ENCODE assay signal across 1 cellular context in genomic region chr1:224238212-224238611, GRCh38.
TF ChIP-seq lines count a peak whose summit lies in the region.

No MANE protein-coding gene starts in this region.

TF ChIP-seq in H1, 55 proteins besides CTCF, POLR2A, EP300 and RAD21:
- TF ChIP-seq SIRT6 (IDR thresholded peaks at IDR 0.05; ENCODE audit: low read length), result no peak
- TF ChIP-seq RXRA (IDR thresholded peaks at IDR 0.05; ENCODE audit: insufficient read depth, low read depth, low read length), result no peak
- no peak for TF ChIP-seq CREB1 (IDR thresholded peaks at IDR 0.05)
- no peak for TF ChIP-seq KDM1A (IDR thresholded peaks at IDR 0.05; ENCODE audit: borderline replicate concordance, low read length)
- TF ChIP-seq SIX5 (IDR thresholded peaks at IDR 0.05; ENCODE audit: low read depth, low read length), result no peak
- no peak for TF ChIP-seq TCF12 (IDR thresholded peaks at IDR 0.05; ENCODE audit: low read depth, low read length)
- no peak for TF ChIP-seq SP2 (IDR thresholded peaks at IDR 0.05; ENCODE audit: low read length)
- no peak for TF ChIP-seq ATF3 (IDR thresholded peaks at IDR 0.05; ENCODE audit: insufficient read depth, low read depth, low read length)
- no peak for TF ChIP-seq KDM5A (IDR thresholded peaks at IDR 0.05; ENCODE audit: low read length)
- no peak for TF ChIP-seq ZNF274 (IDR thresholded peaks at IDR 0.05; ENCODE audit: borderline replicate concordance, extremely low read depth, low read length)
